In the genomic region with DNA sequence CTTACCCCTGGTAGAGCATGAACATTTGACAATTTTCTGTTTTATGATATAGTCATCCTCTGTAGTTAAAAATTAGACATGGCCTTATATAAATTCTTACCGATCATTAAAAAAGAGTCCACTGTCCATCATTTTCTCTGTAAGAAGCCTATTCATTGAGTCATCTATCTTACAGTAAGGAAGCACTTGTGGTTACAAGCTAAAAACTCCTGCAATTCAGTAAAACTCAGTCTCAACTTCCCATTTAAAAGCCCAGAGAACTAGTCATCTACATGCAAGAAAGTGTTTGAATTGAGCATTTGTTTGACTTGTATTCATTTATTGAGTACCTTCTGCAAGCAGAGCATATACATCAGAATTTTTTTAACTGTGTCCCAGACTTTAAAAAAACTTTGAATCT, we compare ENCODE assay signal across 28 cellular contexts.
DNase-seq lines count a peak whose midpoint lies in the region; FAIRE-seq and TF ChIP-seq lines count a peak whose summit lies in the region.
"Had no signal": no experiment of that assay in that cellular context is flagged by ENCODE, and none has a peak within 500 bp of the region (broad histone marks: within the 10 kb centered on the region; RNA-seq: fewer than 3 reads in every experiment).

No MANE protein-coding gene starts in this region.

- H3K4me1 Mint-ChIP-seq in astrocyte (ENCODE audit: low read depth, unreplicated experiment): peaks cover 20% of the 10 kb centered on the region
- H3K4me1 Mint-ChIP-seq: stimulated activated memory B cell treated with anti-CD40 and anti-IgM and Interleukin-4, amounts not matched to agents 10 μg/mL and 1 μg/mL and 100 μg/mL, for 72 hours; WTC11 had no signal

- no peaks in the 10 kb centered on the region for H3K9me3 Mint-ChIP-seq in astrocyte (ENCODE audit: unreplicated experiment)
- H3K9me3 Mint-ChIP-seq: stimulated activated memory B cell treated with anti-CD40 and anti-IgM and Interleukin-4, amounts not matched to agents 10 μg/mL and 1 μg/mL and 100 μg/mL, for 72 hours had no signal

- H3K9ac ChIP-seq in astrocyte (ENCODE audit: low read length): no peak overlapping the region
- H3K9ac ChIP-seq: SK-N-SH had no signal

- no peak for TF ChIP-seq CTCF in astrocyte (IDR thresholded peaks at IDR 0.05; ENCODE audit: insufficient read depth, low read depth, low read length)

- no peaks in the 10 kb centered on the region for H3K27me3 Mint-ChIP-seq in astrocyte (ENCODE audit: low read depth, unreplicated experiment)
- H3K27me3 Mint-ChIP-seq: stimulated activated memory B cell treated with anti-CD40 and anti-IgM and Interleukin-4, amounts not matched to agents 10 μg/mL and 1 μg/mL and 100 μg/mL, for 72 hours had no signal

- H3K36me3 ChIP-seq in astrocyte (ENCODE audit: insufficient read depth, low read length): no peaks in the 10 kb centered on the region
- no peaks in the 10 kb centered on the region for H3K36me3 ChIP-seq in HAP-1 (replicated peaks)
- H3K36me3 ChIP-seq: colonic mucosa, upper lobe of right lung had no signal

- H3K27me3 ChIP-seq in astrocyte (ENCODE audit: insufficient read depth, low read length) (no peaks in the 10 kb centered on the region), HAP-1 (ENCODE audit: low read depth) (no peaks in the 10 kb centered on the region)
- H3K27me3 ChIP-seq: colonic mucosa, heart right ventricle, upper lobe of right lung had no signal

- no peak overlapping the region for H2AFZ ChIP-seq in astrocyte (ENCODE audit: low read depth, low read length)

- H3K27ac Mint-ChIP-seq in astrocyte (ENCODE audit: unreplicated experiment): peak overlapping the region; percentile 48
- H3K27ac Mint-ChIP-seq: stimulated activated memory B cell treated with anti-CD40 and anti-IgM and Interleukin-4, amounts not matched to agents 10 μg/mL and 1 μg/mL and 100 μg/mL, for 72 hours; WTC11 had no signal

- H3K4me3 Mint-ChIP-seq in astrocyte (ENCODE audit: unreplicated experiment): no peak overlapping the region
- H3K4me3 Mint-ChIP-seq: stimulated activated memory B cell treated with anti-CD40 and anti-IgM and Interleukin-4, amounts not matched to agents 10 μg/mL and 1 μg/mL and 100 μg/mL, for 72 hours; WTC11 had no signal

- no peaks in the 10 kb centered on the region for H3K36me3 Mint-ChIP-seq in astrocyte (ENCODE audit: low read depth, unreplicated experiment)
- H3K36me3 Mint-ChIP-seq: stimulated activated memory B cell treated with anti-CD40 and anti-IgM and Interleukin-4, amounts not matched to agents 10 μg/mL and 1 μg/mL and 100 μg/mL, for 72 hours had no signal

- no peak overlapping the region for H3K4me2 ChIP-seq in astrocyte (ENCODE audit: low read length)
- H3K4me2 ChIP-seq: SK-N-SH had no signal

- in situ Hi-C loops in HAP-1 (cut with MboI; ENCODE audit: low sequenced_read_pairs): loop anchor here (25.0 kb wide), 1 partner anchor 170 kb away; no protein-coding TSS in a partner anchor

- H3K27ac ChIP-seq in astrocyte (ENCODE audit: low read depth, low read length): no peak overlapping the region
- H3K27ac ChIP-seq: C4-2B, colonic mucosa, epithelial cell of prostate, heart right ventricle, RWPE1, upper lobe of right lung had no signal

- no peak for FAIRE-seq in astrocyte (lab: Jason Lieb, UNC)
- FAIRE-seq: GM12878 had no signal

- no peaks in the 10 kb centered on the region for H4K20me1 ChIP-seq in astrocyte (ENCODE audit: insufficient read depth, low read length)

- H3K4me1 ChIP-seq in astrocyte (ENCODE audit: insufficient read depth, low read length): no peaks in the 10 kb centered on the region
- no peaks in the 10 kb centered on the region for H3K4me1 ChIP-seq in HAP-1
- H3K4me1 ChIP-seq: colonic mucosa, heart right ventricle, upper lobe of right lung had no signal

- H3K4me3 ChIP-seq in astrocyte (ENCODE audit: insufficient read depth, low read depth, low read length): no peak overlapping the region
- no peak overlapping the region for H3K4me3 ChIP-seq in HAP-1
- H3K4me3 ChIP-seq: colonic mucosa, GM12878, heart right ventricle, upper lobe of right lung had no signal

- no peaks in the 10 kb centered on the region for H3K79me2 ChIP-seq in astrocyte (ENCODE audit: insufficient read depth, low read length)

- DNase-seq in Kasumi-1 (lab: John Stamatoyannopoulos, UW) (peak; percentile 76 to 82), NOMO-1 (lab: John Stamatoyannopoulos, UW; ENCODE audit: unreplicated experiment in 2 of 2) (peak; percentile 54 to 79), astrocyte (ENCODE audit: low read depth) (peak; percentile 52), renal cortical epithelial cell (ENCODE audit: low read depth) (peak; percentile 18), HAP-1 (ENCODE audit: low spot score in 2 of 2) (no peak), occipital lobe (lab: John Stamatoyannopoulos, UW) (no peak), retina (no peak)
- DNase-seq: activated CD4-positive, alpha-beta T cell treated with anti-CD3 and anti-CD28 coated beads, Interleukin-2, amount 50 U/mL, for 4 hours; activated naive CD4-positive, alpha-beta T cell treated with anti-CD3 and anti-CD28 coated beads, Interleukin-2, amount 50 U/mL, for 16 hours; amniotic stem cell; colonic mucosa; effector CD8-positive, alpha-beta T cell; EL; heart right ventricle; NCI-H1092 treated with DMSO at 0.1 percent for 48 hours; NCI-H187 treated with DMSO at 0.1 percent for 48 hours; NCI-H2171 treated with DMSO at 0.1 percent for 48 hours; NCI-H524 treated with DMSO at 0.1 percent for 48 hours; SK-N-SH; stimulated activated CD4-positive, alpha-beta T cell treated with anti-CD3 and anti-CD28 coated beads, Interleukin-4, amount 100 ng/mL, for 4 hours; substantia nigra; upper lobe of right lung had no signal

- H3K9me3 ChIP-seq in astrocyte (ENCODE audit: insufficient read depth, low read depth, low read length): no peaks in the 10 kb centered on the region
- H3K9me3 ChIP-seq in HAP-1: no peaks in the 10 kb centered on the region
- H3K9me3 ChIP-seq: colonic mucosa, heart right ventricle, SK-N-SH, upper lobe of right lung had no signal

Comparison
In these comparisons a context has a peak if more than half of its experiments do, and no peak if none do; other contexts are left out.
1. DNase-seq: peak in Kasumi-1 (2 of 2), NOMO-1 (2 of 2), astrocyte (single experiment) and renal cortical epithelial cell (single experiment); none in HAP-1 (0 of 2), occipital lobe (single experiment) and retina (single experiment).